11 cellular contexts compared by ENCODE assay signal in the genomic region with DNA sequence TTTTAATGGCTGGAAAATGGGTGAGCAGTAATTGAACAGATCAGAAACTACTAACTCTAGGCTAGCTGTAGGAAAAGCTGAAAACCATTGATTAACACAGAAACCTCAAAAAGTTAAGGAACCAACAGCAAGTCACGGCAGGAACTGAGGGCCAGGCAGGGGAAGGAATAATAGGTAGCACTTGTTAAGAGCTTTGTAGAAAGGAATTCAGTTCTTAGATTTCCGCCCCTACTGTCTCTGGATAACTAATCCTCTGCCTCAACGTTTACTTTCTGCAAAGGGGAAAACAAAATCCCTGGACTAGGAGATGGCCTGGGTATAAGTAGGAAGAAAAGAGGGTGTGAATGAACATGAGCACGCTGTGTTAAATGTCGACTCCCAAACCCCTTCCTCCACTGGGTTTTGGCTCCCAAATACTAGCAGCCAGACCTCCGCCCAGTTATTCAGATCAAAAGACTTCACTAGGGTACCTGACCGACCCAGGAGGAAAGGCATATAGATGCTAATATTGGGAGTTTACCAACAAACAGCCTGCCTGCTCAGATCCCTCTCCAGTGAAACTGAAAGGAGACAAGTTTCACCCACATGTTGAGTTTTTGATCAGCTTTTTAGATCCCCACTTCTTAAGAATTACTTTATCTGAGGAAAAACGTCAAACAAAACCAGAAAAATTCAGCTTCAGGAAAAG. TPM values are rescaled to one million over a fixed set of nuclear protein-coding genes. Genes with fewer than 3 reads are reported as not detected.
DNase-seq lines count a peak whose midpoint lies in the region; ATAC-seq and TF ChIP-seq lines count a peak whose summit lies in the region.
"Had no signal": no experiment of that assay in that cellular context is flagged by ENCODE, and none has a peak within 500 bp of the region (broad histone marks: within the 10 kb centered on the region; RNA-seq: fewer than 3 reads in every experiment).

No MANE protein-coding gene starts in this region.

- H2AFZ ChIP-seq in mammary epithelial cell (ENCODE audit: low read depth, low read length) = no peak overlapping the region

- no peak overlapping the region for H3K9ac ChIP-seq in mammary epithelial cell (ENCODE audit: insufficient read depth, low read length)

- dilution Hi-C loops in mammary epithelial cell (cut with HindIII; ENCODE audit: low sequenced_read_pairs) = no loop called here

- BruUV-seq in MCF 10A (replicated peaks; lab: Mats Ljungman, UMichigan) (no TSS peak), mammary epithelial cell (replicated peaks; lab: Mats Ljungman, UMichigan) (no TSS peak), Calu3 (replicated peaks; lab: Mats Ljungman, UMichigan) (no TSS peak)

- H3K79me2 ChIP-seq in mammary epithelial cell (ENCODE audit: insufficient read depth, low read length) = peaks cover 100% of the 10 kb centered on the region

- POLR2A ChIA-PET in MCF 10A (lab: Yijun Ruan, JAX) = interaction anchor here (0.7 to 2.0 kb wide), 2 partner anchors 10 to 89 kb away, joined by 5 to 10 read pairs; no protein-coding TSS in a partner anchor

- DNase-seq in MCF 10A (ENCODE audit: unreplicated experiment) (no peak), mammary epithelial cell (no peak), chondrocyte (ENCODE audit: low spot score) (no peak), Calu3 (no peak), dermis blood vessel endothelial cell (no peak), NOMO-1 (lab: John Stamatoyannopoulos, UW; ENCODE audit: unreplicated experiment in 2 of 2) (no peak)
- DNase-seq in stimulated activated naive CD8-positive, alpha-beta T cell treated with anti-CD3 and anti-CD28 coated beads, Interleukin-15, amount 100 ng/mL, for 72 hours = no peak
- DNase-seq: mucosa of descending colon, NCI-H446 treated with DMSO at 0.1 percent for 48 hours, SIG-M5 had no signal

- peak overlapping the region; percentile 37 for H3K27ac Mint-ChIP-seq in MCF 10A (ENCODE audit: low read depth, unreplicated experiment)
- H3K27ac Mint-ChIP-seq in chondrocyte (ENCODE audit: unreplicated experiment) = peak overlapping the region; percentile 12
- peak overlapping the region; percentile 43 to 84 for H3K27ac Mint-ChIP-seq in stimulated activated naive CD8-positive, alpha-beta T cell treated with anti-CD3 and anti-CD28 coated beads, Interleukin-15, amount 100 ng/mL, for 72 hours
- H3K27ac Mint-ChIP-seq in Calu3 (ENCODE audit: unreplicated experiment) = no peak overlapping the region

- no peaks in the 10 kb centered on the region for H3K27me3 ChIP-seq in mammary epithelial cell (ENCODE audit: insufficient read depth, low read length)

- in situ Hi-C loops in mammary epithelial cell (cut with MboI; ENCODE audit: low sequenced_read_pairs in 2 of 2) = no loop called here

- H3K4me1 Mint-ChIP-seq in MCF 10A (ENCODE audit: insufficient read depth, unreplicated experiment) = peaks cover 45% of the 10 kb centered on the region
- H3K4me1 Mint-ChIP-seq in chondrocyte (ENCODE audit: low read depth) = peaks cover 66% of the 10 kb centered on the region
- H3K4me1 Mint-ChIP-seq in stimulated activated naive CD8-positive, alpha-beta T cell treated with anti-CD3 and anti-CD28 coated beads, Interleukin-15, amount 100 ng/mL, for 72 hours = peaks cover 85% of the 10 kb centered on the region
- H3K4me1 Mint-ChIP-seq in Calu3 (ENCODE audit: low read depth, unreplicated experiment) = peaks cover 52% of the 10 kb centered on the region

- 73% methylated on average over 8 of the region's 8 CpGs for WGBS in mammary epithelial cell (ENCODE audit: low coverage, missing lambda C conversion rate)

- H3K36me3 Mint-ChIP-seq in MCF 10A (ENCODE audit: insufficient read depth, unreplicated experiment) (peaks cover 7% of the 10 kb centered on the region), chondrocyte (ENCODE audit: low read depth) (no peaks in the 10 kb centered on the region), Calu3 (ENCODE audit: insufficient read depth, unreplicated experiment) (no peaks in the 10 kb centered on the region)

- no peaks in the 10 kb centered on the region for H3K36me3 ChIP-seq in mammary epithelial cell (ENCODE audit: insufficient read depth, low read length)

- H3K4me3 Mint-ChIP-seq in MCF 10A (ENCODE audit: unreplicated experiment) (no peak overlapping the region), chondrocyte (ENCODE audit: unreplicated experiment) (no peak overlapping the region), Calu3 (ENCODE audit: low read depth, unreplicated experiment) (no peak overlapping the region)
- peak overlapping the region; percentile 27 to 75 for H3K4me3 Mint-ChIP-seq in stimulated activated naive CD8-positive, alpha-beta T cell treated with anti-CD3 and anti-CD28 coated beads, Interleukin-15, amount 100 ng/mL, for 72 hours

- H3K4me2 ChIP-seq in mammary epithelial cell (ENCODE audit: insufficient read depth, low read depth, low read length) = no peak overlapping the region

- no peak for TF ChIP-seq CTCF in MCF 10A (IDR thresholded peaks at IDR 0.05; ENCODE audit: unreplicated experiment)
- TF ChIP-seq CTCF in mammary epithelial cell (conservative IDR thresholded peaks at IDR 0.05 in 1 of 2, IDR thresholded peaks at IDR 0.05 in 1 of 2; ENCODE audit: extremely low read depth in 1 of 2, insufficient read depth in 1 of 2, low read depth in 1 of 2, low read length in 2 of 2) = no peak
- TF ChIP-seq CTCF in chondrocyte (IDR thresholded peaks at IDR 0.05) = no peak
- no peak for TF ChIP-seq CTCF in Calu3 (IDR thresholded peaks at IDR 0.05; ENCODE audit: unreplicated experiment)

- peak; percentile 62 for ATAC-seq in HG03457 (IDR thresholded peaks at IDR 0.05; ENCODE audit: unreplicated experiment)
- peak; percentile 73 for ATAC-seq in stimulated activated naive CD8-positive, alpha-beta T cell treated with anti-CD3 and anti-CD28 coated beads, Interleukin-15, amount 100 ng/mL, for 72 hours
- ATAC-seq: mucosa of descending colon had no signal

- H4K20me1 ChIP-seq in mammary epithelial cell (ENCODE audit: insufficient read depth, low read length) = no peaks in the 10 kb centered on the region

- peaks cover 23% of the 10 kb centered on the region for H3K4me1 ChIP-seq in mammary epithelial cell (ENCODE audit: insufficient read depth, low read length)

- H3K4me3 ChIP-seq in mammary epithelial cell (replicated peaks in 1 of 3; ENCODE audit: insufficient read depth in 1 of 3, low read depth in 2 of 3, low read length in 3 of 3) = no peak overlapping the region
- H3K4me3 ChIP-seq: mucosa of descending colon had no signal

- H3K27ac ChIP-seq in mammary epithelial cell (ENCODE audit: insufficient read depth, low read depth, low read length) = no peak overlapping the region

- CTCF ChIA-PET in MCF 10A (lab: Yijun Ruan, JAX) (no interaction called here), mammary epithelial cell (lab: Charles Lee; ENCODE audit: low non-redundant PET) (no interaction called here), Calu3 (lab: Charles Lee) (interaction anchor here (0.6 kb wide), 1 partner anchor 109 kb away, joined by 3 read pairs; no protein-coding TSS in a partner anchor)

- intact Hi-C loops in MCF 10A (cut with micrococcal nuclease) (no loop called here), mammary epithelial cell (cut with micrococcal nuclease) (no loop called here), Calu3 (cut with micrococcal nuclease; ENCODE audit: unreplicated experiment) (no loop called here)

- no peaks in the 10 kb centered on the region for H3K9me3 Mint-ChIP-seq in MCF 10A (ENCODE audit: unreplicated experiment)
- H3K9me3 Mint-ChIP-seq in chondrocyte (ENCODE audit: low read depth) = no peaks in the 10 kb centered on the region
- H3K9me3 Mint-ChIP-seq in stimulated activated naive CD8-positive, alpha-beta T cell treated with anti-CD3 and anti-CD28 coated beads, Interleukin-15, amount 100 ng/mL, for 72 hours = no peaks in the 10 kb centered on the region
- H3K9me3 Mint-ChIP-seq in Calu3 (ENCODE audit: low read depth, unreplicated experiment) = no peaks in the 10 kb centered on the region

- H3K27me3 Mint-ChIP-seq in MCF 10A (ENCODE audit: insufficient read depth, unreplicated experiment) (no peaks in the 10 kb centered on the region), chondrocyte (ENCODE audit: low read depth) (no peaks in the 10 kb centered on the region), Calu3 (ENCODE audit: unreplicated experiment) (no peaks in the 10 kb centered on the region)
- H3K27me3 Mint-ChIP-seq in stimulated activated naive CD8-positive, alpha-beta T cell treated with anti-CD3 and anti-CD28 coated beads, Interleukin-15, amount 100 ng/mL, for 72 hours = no peaks in the 10 kb centered on the region

- H3K9me3 ChIP-seq in mammary epithelial cell (replicated peaks; ENCODE audit: insufficient read depth, low read length) = no peaks in the 10 kb centered on the region
- H3K9me3 ChIP-seq: mucosa of descending colon had no signal

RNA-seq across cellular contexts. Expression of gene SMAD2, which starts 12.4 kb away (rescaled TPM):
- 148 and 167 TPM in 2 replicates for total RNA-seq in MCF 10A (2022)
- 100 to 1,000 TPM in 1 of 2 donors, 10 to 100 TPM in 1; 79.4 to 128 TPM for total RNA-seq in mammary epithelial cell
- 56.9 TPM for polyA plus RNA-seq in mammary epithelial cell
- polyA minus RNA-seq in mammary epithelial cell = 102 TPM
- total RNA-seq in chondrocyte = 122 to 151 TPM (median 149 TPM) in 3 replicates
- 129 and 134 TPM in 2 replicates for total RNA-seq in Calu3 (2022)
- 118 and 171 TPM in 2 replicates for total RNA-seq in dermis blood vessel endothelial cell

Comparison
In these comparisons a context has a peak if more than half of its experiments do, and no peak if none do; other contexts are left out.
1. H3K4me3 Mint-ChIP-seq: peak in stimulated activated naive CD8-positive, alpha-beta T cell treated with anti-CD3 and anti-CD28 coated beads, Interleukin-15, amount 100 ng/mL, for 72 hours (2 of 2); none in MCF 10A (single experiment), chondrocyte (single experiment) and Calu3 (single experiment).